In the genomic region with DNA sequence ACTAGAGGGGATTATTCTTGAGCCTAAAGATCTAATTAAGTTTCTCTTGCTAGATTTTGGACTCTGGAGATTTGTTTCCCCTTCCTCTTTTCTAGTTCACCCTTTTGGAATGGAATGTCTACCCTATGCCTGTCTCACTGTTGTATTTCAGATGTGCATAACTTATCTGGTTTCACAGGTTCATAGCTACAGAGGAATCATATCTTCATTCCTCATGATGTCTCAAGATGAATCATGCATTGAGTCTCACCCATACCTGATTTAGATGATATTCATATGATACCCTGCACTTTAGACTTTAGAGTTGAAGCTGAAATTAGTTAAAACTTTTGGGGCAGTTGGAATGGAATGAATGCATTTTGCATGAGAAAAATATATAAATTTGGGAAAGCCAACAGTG, we compare ENCODE assay signal across 6 cellular contexts.
"Had no signal": no experiment of that assay in that cellular context is flagged by ENCODE, and none has a peak within 500 bp of the region (broad histone marks: within the 10 kb centered on the region; RNA-seq: fewer than 3 reads in every experiment).

No MANE protein-coding gene starts in this region.

- DNase-seq: H9, HCEC 1CT had no signal

- H3K4me3 ChIP-seq: GM23338 had no signal

- ATAC-seq: GM23338 had no signal

- H2AFZ ChIP-seq: GM23338 had no signal

- H3K4me2 ChIP-seq: GM23338 had no signal

- FAIRE-seq: H1, H54, HTR-8/SVneo had no signal
